ENCODE assay signal across 8 cellular contexts in the genomic region with DNA sequence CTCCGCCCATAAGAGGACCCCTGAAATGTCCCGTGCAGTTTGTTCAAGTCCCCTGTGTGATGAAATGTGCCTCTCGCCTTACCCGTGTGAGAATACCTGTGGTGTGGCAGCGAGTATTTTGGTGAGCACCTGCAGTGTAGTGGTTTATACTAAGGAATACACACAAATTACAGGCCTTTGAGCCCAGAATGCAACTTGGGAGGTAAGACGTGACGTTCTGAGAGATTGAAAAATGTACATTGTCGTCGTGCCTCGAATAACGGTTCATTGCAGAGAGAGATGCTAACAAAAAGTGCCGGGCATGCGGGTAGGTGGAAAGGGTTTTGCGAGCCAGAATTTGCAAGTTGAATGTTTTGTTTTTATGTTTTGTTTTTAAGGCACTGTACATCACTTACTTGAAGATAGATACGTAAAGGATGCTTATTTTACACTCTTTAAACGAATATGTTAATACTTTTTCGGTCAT. TPM values are rescaled to one million over a fixed set of nuclear protein-coding genes. Genes with fewer than 3 reads are reported as not detected.
DNase-seq lines count a peak whose midpoint lies in the region; ATAC-seq and TF ChIP-seq lines count a peak whose summit lies in the region.

No MANE protein-coding gene starts in this region.

- H3K27ac ChIP-seq in left ventricle myocardium inferior (replicated peaks) (peak overlapping the region; percentile 97), vagina (peak overlapping the region; percentile 99)

- peaks cover 27% of the 10 kb centered on the region for H3K4me1 Mint-ChIP-seq in activated naive CD8-positive, alpha-beta T cell treated with anti-CD3 and anti-CD28 coated beads, Interleukin-2, amount 10 ng/mL, durations not matched to agents 7 days and 5 days

- H3K9me3 Mint-ChIP-seq in activated naive CD8-positive, alpha-beta T cell treated with anti-CD3 and anti-CD28 coated beads, Interleukin-2, amount 10 ng/mL, durations not matched to agents 7 days and 5 days: no peaks in the 10 kb centered on the region

- H3K9me3 ChIP-seq in left ventricle myocardium inferior (replicated peaks) (no peaks in the 10 kb centered on the region), vagina (no peaks in the 10 kb centered on the region)

- H3K36me3 Mint-ChIP-seq in activated naive CD8-positive, alpha-beta T cell treated with anti-CD3 and anti-CD28 coated beads, Interleukin-2, amount 10 ng/mL, durations not matched to agents 7 days and 5 days: peaks cover 9% of the 10 kb centered on the region

- peak overlapping the region; percentile 89 for H3K27ac Mint-ChIP-seq in activated naive CD8-positive, alpha-beta T cell treated with anti-CD3 and anti-CD28 coated beads, Interleukin-2, amount 10 ng/mL, durations not matched to agents 7 days and 5 days

- intact Hi-C loops in left ventricle myocardium inferior (cut with micrococcal nuclease): no loop called here
- intact Hi-C loops in left cardiac atrium (cut with DNase I): loop anchor here in 1 of 2 donors (5.0 to 10.0 kb wide), 2 partner anchors 48 to 481 kb away; no protein-coding TSS in a partner anchor
- intact Hi-C loops in lower leg skin (cut with DNase I; ENCODE audit: low total_unique reads): no loop called here
- intact Hi-C loops in vagina (cut with DNase I): no loop called here

- peak overlapping the region; percentile 91 for H3K4me3 Mint-ChIP-seq in activated naive CD8-positive, alpha-beta T cell treated with anti-CD3 and anti-CD28 coated beads, Interleukin-2, amount 10 ng/mL, durations not matched to agents 7 days and 5 days

- TF ChIP-seq POLR2A in lower leg skin (IDR thresholded peaks at IDR 0.05) (no peak), vagina (IDR thresholded peaks at IDR 0.05) (no peak)

- DNase-seq in left ventricle myocardium inferior (no peak), left cardiac atrium (no peak), lower leg skin (ENCODE audit: low spot score in 2 of 2) (no peak), vagina (ENCODE audit: extremely low spot score in 2 of 2) (peak in 1 of 2 donors; percentile 90), cerebellar cortex (ENCODE audit: low spot score) (no peak), medulla oblongata (ENCODE audit: extremely low spot score) (no peak)
- DNase-seq in activated naive CD8-positive, alpha-beta T cell treated with anti-CD3 and anti-CD28 coated beads, Interleukin-2, amount 10 ng/mL, durations not matched to agents 7 days and 5 days: no peak

- H3K36me3 ChIP-seq in left ventricle myocardium inferior (no peaks in the 10 kb centered on the region), vagina (peaks cover 0 to 7% of the 10 kb centered on the region in 2 donors)

- TF ChIP-seq CTCF in left ventricle myocardium inferior (IDR thresholded peaks at IDR 0.05; ENCODE audit: borderline replicate concordance) (no peak), lower leg skin (IDR thresholded peaks at IDR 0.05) (no peak), vagina (IDR thresholded peaks at IDR 0.05) (no peak)

- 14 to 15% methylated on average over 16 to 17 of the region's 17 CpGs for WGBS in lower leg skin, 2 donors

- no peak for ATAC-seq in left cardiac atrium
- ATAC-seq in HG03439 (IDR thresholded peaks at IDR 0.05; ENCODE audit: unreplicated experiment): peak; percentile 33
- ATAC-seq in activated naive CD8-positive, alpha-beta T cell treated with anti-CD3 and anti-CD28 coated beads, Interleukin-2, amount 10 ng/mL, durations not matched to agents 7 days and 5 days (ENCODE audit: low read depth): peak; percentile 32

- POLR2A ChIA-PET in activated naive CD8-positive, alpha-beta T cell treated with anti-CD3 and anti-CD28 coated beads, Interleukin-2, amount 10 ng/mL, durations not matched to agents 7 days and 5 days (lab: Charles Lee): interaction anchor here (1.0 to 1.3 kb wide), 2 partner anchors 11 to 445 kb away, joined by 3 to 6 read pairs; no protein-coding TSS in a partner anchor

- H3K4me3 ChIP-seq in left ventricle myocardium inferior: peak overlapping the region; percentile 82
- peak overlapping the region; percentile 87 for H3K4me3 ChIP-seq in lower leg skin (ENCODE audit: low read depth, poor library complexity, severe bottlenecking)
- peak overlapping the region; percentile 97 for H3K4me3 ChIP-seq in vagina

- H3K27me3 ChIP-seq in left ventricle myocardium inferior (ENCODE audit: low read depth): no peaks in the 10 kb centered on the region
- no peaks in the 10 kb centered on the region for H3K27me3 ChIP-seq in vagina

- H3K4me1 ChIP-seq in left ventricle myocardium inferior (peaks cover 26% of the 10 kb centered on the region), vagina (peaks cover 10% of the 10 kb centered on the region)

- H3K27me3 Mint-ChIP-seq in activated naive CD8-positive, alpha-beta T cell treated with anti-CD3 and anti-CD28 coated beads, Interleukin-2, amount 10 ng/mL, durations not matched to agents 7 days and 5 days: peaks cover 5% of the 10 kb centered on the region

RNA-seq across cellular contexts. Expression of gene RBBP8, which starts 0.9 kb away (rescaled TPM):
- total RNA-seq in left ventricle myocardium inferior: 6.7 TPM
- total RNA-seq in left cardiac atrium: 1 to 10 TPM; 7.9 to 9.2 TPM
- 10 to 100 TPM; 39.9 to 41.1 TPM for total RNA-seq in activated naive CD8-positive, alpha-beta T cell treated with anti-CD3 and anti-CD28 coated beads, Interleukin-2, amount 10 ng/mL, durations not matched to agents 7 days and 5 days
- total RNA-seq in lower leg skin: 10 to 100 TPM; 22.9 to 56.8 (median 40.2) TPM
- total RNA-seq in vagina: 28.2 TPM

Comparison
In these comparisons a context has a peak if more than half of its experiments do, and no peak if none do; other contexts are left out.
1. ATAC-seq: peak in HG03439 (single experiment) and activated naive CD8-positive, alpha-beta T cell treated with anti-CD3 and anti-CD28 coated beads, Interleukin-2, amount 10 ng/mL, durations not matched to agents 7 days and 5 days (single experiment); none in left cardiac atrium (0 of 2).
2. Peak in every context shown above with its lines, with median percentiles within 50 percentile points of each other: H3K4me3 ChIP-seq.